In genomic region chr18:31162825-31163435, GRCh38 we compare ENCODE assay signal across 20 cellular contexts. TPM values are rescaled to one million over a fixed set of nuclear protein-coding genes. Genes with fewer than 3 reads are reported as not detected.
DNase-seq lines count a peak whose midpoint lies in the region; ATAC-seq, FAIRE-seq and TF ChIP-seq lines count a peak whose summit lies in the region.
"Had no signal": no experiment of that assay in that cellular context is flagged by ENCODE, and none has a peak within 500 bp of the region (broad histone marks: within the 10 kb centered on the region; RNA-seq: fewer than 3 reads in every experiment).

Gene DSC1 (minus strand): TSS chr18:31162856. CDS start chr18:31162594, 262 bp downstream.

- no peaks in the 10 kb centered on the region for H3K9me1 ChIP-seq in keratinocyte (ENCODE audit: control insufficient read depth, extremely low read depth, insufficient read depth, low read length)

- peak; percentile 33 for FAIRE-seq in GM12891 (lab: Jason Lieb, UNC)
- FAIRE-seq in keratinocyte (lab: Jason Lieb, UNC), result peak; percentile 86
- FAIRE-seq: kidney, TTC549 had no signal

- peaks cover 2% of the 10 kb centered on the region for H3K9me3 Mint-ChIP-seq in CD8-positive, alpha-beta T cell
- peaks cover 4% of the 10 kb centered on the region; the same call in 1 of the 2 replicates for H3K9me3 Mint-ChIP-seq in WTC11

- TF ChIP-seq POLR2A in GM12891 (IDR thresholded peaks at IDR 0.05; ENCODE audit: low read depth, low read length), result no peak

- no peaks in the 10 kb centered on the region for H3K36me3 ChIP-seq in CD8-positive, alpha-beta T cell (ENCODE audit: insufficient read depth, low read length)
- no peaks in the 10 kb centered on the region for H3K36me3 ChIP-seq in keratinocyte (ENCODE audit: control insufficient read depth in 2 of 2, extremely low read depth in 1 of 2, insufficient read depth in 2 of 2, low read length in 2 of 2)
- H3K36me3 ChIP-seq: ovary, SJCRH30 had no signal

- dilution Hi-C loops in keratinocyte (cut with MboI; ENCODE audit: extremely low pct_ligation_motif_present, low sequenced_read_pairs), result no loop called here

- POLR2A ChIA-PET in CD8-positive, alpha-beta T cell (lab: Charles Lee), result interaction anchor here (0.8 kb wide), 1 partner anchor 83 kb away, joined by 4 read pairs; no protein-coding TSS in a partner anchor
- POLR2A ChIA-PET in WTC11 (lab: Charles Lee), result no interaction called here

- peak within 1 kb of the TSS; percentile 82 for H2AFZ ChIP-seq in keratinocyte (ENCODE audit: control insufficient read depth, low read length)

- no peak for TF ChIP-seq CTCF in CD8-positive, alpha-beta T cell (IDR thresholded peaks at IDR 0.05)
- TF ChIP-seq CTCF in WTC11 (IDR thresholded peaks at IDR 0.05), result no peak
- TF ChIP-seq CTCF in keratinocyte (optimal IDR thresholded peaks at IDR 0.05 in 1 of 3, IDR thresholded peaks at IDR 0.05 in 1 of 3, conservative IDR thresholded peaks at IDR 0.05 in 1 of 3; ENCODE audit: extremely low read depth in 1 of 3, insufficient read depth in 2 of 3, low read length in 3 of 3), result no peak
- TF ChIP-seq CTCF in GM20000 (IDR thresholded peaks at IDR 0.05; ENCODE audit: extremely low read depth, missing control alignments), result no peak

- peaks cover 2% of the 10 kb centered on the region for H3K36me3 Mint-ChIP-seq in CD8-positive, alpha-beta T cell
- no peaks in the 10 kb centered on the region for H3K36me3 Mint-ChIP-seq in WTC11

- H3K4me1 Mint-ChIP-seq in CD8-positive, alpha-beta T cell (ENCODE audit: low read depth), result peaks cover 7% of the 10 kb centered on the region
- peaks cover 10% of the 10 kb centered on the region for H3K4me1 Mint-ChIP-seq in WTC11

- peak; percentile 87 for ATAC-seq in CD8-positive, alpha-beta T cell
- no peak for ATAC-seq in WTC11

- H3K27me3 Mint-ChIP-seq in CD8-positive, alpha-beta T cell (ENCODE audit: low read depth), result no peaks in the 10 kb centered on the region
- no peaks in the 10 kb centered on the region; the same call in 1 of the 2 replicates for H3K27me3 Mint-ChIP-seq in WTC11 (ENCODE audit: low read depth)

- intact Hi-C loops in CD8-positive, alpha-beta T cell (cut with DNase I, micrococcal nuclease), result no loop called here

- no peaks in the 10 kb centered on the region for H4K20me1 ChIP-seq in keratinocyte (ENCODE audit: control insufficient read depth, extremely low read depth, insufficient read depth, low read length)

- no peaks in the 10 kb centered on the region for H3K27me3 ChIP-seq in CD8-positive, alpha-beta T cell (ENCODE audit: insufficient read depth, low read length)
- H3K27me3 ChIP-seq in keratinocyte (ENCODE audit: control insufficient read depth, extremely low read depth, insufficient read depth, low read length), result no peaks in the 10 kb centered on the region
- H3K27me3 ChIP-seq: ovary, SJCRH30 had no signal

- H3K4me2 ChIP-seq in keratinocyte (ENCODE audit: control insufficient read depth, extremely low read depth, insufficient read depth, low read depth, low read length), result peak within 1 kb of the TSS; percentile 78

- no peaks in the 10 kb centered on the region for H3K9me3 ChIP-seq in CD8-positive, alpha-beta T cell (ENCODE audit: low read length)
- H3K9me3 ChIP-seq in keratinocyte (ENCODE audit: control insufficient read depth, low read depth, low read length), result no peaks in the 10 kb centered on the region
- H3K9me3 ChIP-seq: ovary, SJCRH30 had no signal

- DNase-seq in CD8-positive, alpha-beta T cell, result peak in 3 of 7 experiments; percentile 0 to 23 (median 1)
- DNase-seq in GM12891 (ENCODE audit: insufficient read length, low spot score) (no peak), WTC11 (ENCODE audit: low spot score) (no peak), keratinocyte (ENCODE audit: low read depth, low spot score) (no peak), GM20000 (ENCODE audit: low spot score) (no peak), HUDEP-2 (lab: John Stamatoyannopoulos, UW; ENCODE audit: unreplicated experiment in 76 of 76) (no peak), GOT3 (lab: John Stamatoyannopoulos, UW) (no peak)
- DNase-seq: DMS53, head of caudate nucleus, kidney, midbrain, NCI-H1417, NCI-H2227 treated with DMSO at 0.1 percent for 48 hours, ovary, SJCRH30 had no signal

- peak within 1 kb of the TSS; percentile 61 for H3K4me3 ChIP-seq in CD8-positive, alpha-beta T cell (ENCODE audit: low read depth, low read length)
- H3K4me3 ChIP-seq in keratinocyte (ENCODE audit: control insufficient read depth in 2 of 3, extremely low read depth in 1 of 3, insufficient read depth in 2 of 3, low read depth in 1 of 3, low read length in 3 of 3), result peak within 1 kb of the TSS in 1 of 3 experiments; percentile 8
- H3K4me3 ChIP-seq: coronary artery, ovary, SJCRH30 had no signal

- H3K9ac ChIP-seq in keratinocyte (ENCODE audit: control insufficient read depth, extremely low read depth, insufficient read depth, low read length), result peak within 1 kb of the TSS; percentile 45

- peak within 1 kb of the TSS; percentile 71 for H3K4me3 Mint-ChIP-seq in CD8-positive, alpha-beta T cell
- no peak within 1 kb of the TSS for H3K4me3 Mint-ChIP-seq in WTC11

- peak within 1 kb of the TSS; percentile 87 for H3K27ac Mint-ChIP-seq in CD8-positive, alpha-beta T cell
- H3K27ac Mint-ChIP-seq in WTC11, result peak within 1 kb of the TSS; percentile 71

- H3K27ac ChIP-seq in CD8-positive, alpha-beta T cell (ENCODE audit: low read depth, low read length), result peak within 1 kb of the TSS; percentile 67
- H3K27ac ChIP-seq in keratinocyte (ENCODE audit: control insufficient read depth, insufficient read depth, low read length), result peak within 1 kb of the TSS; percentile 66
- H3K27ac ChIP-seq: coronary artery, ovary, SJCRH30 had no signal

- H3K4me1 ChIP-seq in CD8-positive, alpha-beta T cell (ENCODE audit: insufficient read depth, low read length), result no peaks in the 10 kb centered on the region
- peaks cover 19% of the 10 kb centered on the region for H3K4me1 ChIP-seq in keratinocyte (ENCODE audit: control insufficient read depth, extremely low read depth, insufficient read depth, low read length)
- H3K4me1 ChIP-seq: SJCRH30 had no signal

- CTCF ChIA-PET in CD8-positive, alpha-beta T cell (lab: Charles Lee), result no interaction called here
- CTCF ChIA-PET in WTC11 (lab: Charles Lee), result no interaction called here

- H3K79me2 ChIP-seq in keratinocyte (ENCODE audit: control insufficient read depth, insufficient read depth, low read length), result no peaks in the 10 kb centered on the region

TF ChIP-seq in GM12891, 5 proteins besides CTCF, POLR2A, EP300 and RAD21:
- no peak for TF ChIP-seq POU2F2 (IDR thresholded peaks at IDR 0.05; ENCODE audit: low read depth, low read length)
- no peak for TF ChIP-seq SPI1 (IDR thresholded peaks at IDR 0.05; ENCODE audit: low read depth, low read length)
- no peak for TF ChIP-seq POLR2AphosphoS5 (IDR thresholded peaks at IDR 0.05; ENCODE audit: low read depth, low read length)
- TF ChIP-seq TAF1 (IDR thresholded peaks at IDR 0.05; ENCODE audit: low read depth, low read length), result no peak
- no peak for TF ChIP-seq PAX5 (IDR thresholded peaks at IDR 0.05; ENCODE audit: insufficient read depth, low read length, severe bottlenecking)

TF ChIP-seq in WTC11, 78 proteins besides CTCF, POLR2A, EP300 and RAD21 (continues in another document):
- no peak for TF ChIP-seq CREM (CRISPR knock-in tag; IDR thresholded peaks at IDR 0.05)
- TF ChIP-seq E2F4 (CRISPR knock-in tag; IDR thresholded peaks at IDR 0.05; ENCODE audit: borderline replicate concordance, low read depth), result no peak
- TF ChIP-seq ETV6 (CRISPR knock-in tag; IDR thresholded peaks at IDR 0.05), result no peak
- no peak for TF ChIP-seq ATF6 (CRISPR knock-in tag; IDR thresholded peaks at IDR 0.05)
- TF ChIP-seq JUN (CRISPR knock-in tag; IDR thresholded peaks at IDR 0.05), result no peak

RNA-seq across cellular contexts. Expression of gene DSC1, which starts in this region (rescaled TPM):
- total RNA-seq in CD8-positive, alpha-beta T cell, result 1 to 10 TPM; 2.1 to 2.7 TPM
- polyA plus RNA-seq in GM12891 (2012; ENCODE audit: low read depth, missing spikeins), result not detected
- not detected in 3 replicates for total RNA-seq in WTC11 (2021)
- 3.1 to 25.1 TPM (median 11.2 TPM) in 3 replicates for polyA plus RNA-seq in keratinocyte
- polyA plus RNA-seq in keratinocyte (2011; ENCODE audit: low read depth), result 394 TPM
- 0.83 and 1.5 TPM in 2 replicates for polyA plus RNA-seq in keratinocyte (2011; cell fraction: cytosol; rRNA removed)
- polyA plus RNA-seq in keratinocyte (2011; cell fraction: nucleus; rRNA removed), result 9.9 and 13.5 TPM in 2 replicates
- 2.3 and 219 TPM in 2 replicates for polyA plus RNA-seq in keratinocyte (2012; ENCODE audit: low replicate concordance)
- polyA minus RNA-seq in keratinocyte, result 1.7 to 38.8 TPM (median 24.1 TPM) in 3 replicates
- 3.5 TPM for polyA minus RNA-seq in keratinocyte (2011; cell fraction: cytosol; rRNA and poly(A)+ RNA removed)
- 30.0 and 43.8 TPM in 2 replicates for polyA minus RNA-seq in keratinocyte (2011; cell fraction: nucleus; rRNA and poly(A)+ RNA removed)
- total RNA-seq: epithelial cell of proximal tubule, kidney, SJCRH30 had no signal
- polyA plus RNA-seq: adipose tissue, BJ, ovary had no signal
